In the genomic region with DNA sequence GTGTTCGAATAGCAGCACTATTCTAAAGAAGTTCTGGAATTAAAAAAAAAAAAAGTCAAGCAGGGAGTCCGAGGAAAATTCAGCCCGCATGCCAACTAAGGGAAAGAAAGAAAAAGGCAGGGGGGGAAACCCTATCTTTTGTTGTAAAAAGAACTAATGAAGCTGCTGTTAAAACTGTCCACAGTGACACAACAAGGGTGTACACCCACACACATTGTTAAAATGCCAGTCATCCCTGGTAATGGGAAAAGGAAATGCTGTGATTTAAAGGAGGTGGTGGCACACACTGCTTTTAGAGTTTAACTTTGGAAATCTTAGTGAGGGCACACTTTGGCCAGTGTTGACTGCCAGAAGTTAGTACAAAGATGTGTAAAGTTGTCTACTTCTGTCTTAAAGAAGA, we compare ENCODE assay signal across 17 cellular contexts.
A peak's percentile ranks its signal among the peaks of the same experiment; 100 is the strongest.
DNase-seq lines count a peak whose midpoint lies in the region; ATAC-seq and TF ChIP-seq lines count a peak whose summit lies in the region.
"Had no signal": no experiment of that assay in that cellular context is flagged by ENCODE, and none has a peak within 500 bp of the region (broad histone marks: within the 10 kb centered on the region; RNA-seq: fewer than 3 reads in every experiment).

No MANE protein-coding gene starts in this region.

- H3K36me3 ChIP-seq in breast epithelium (no peaks in the 10 kb centered on the region), kidney epithelial cell (ENCODE audit: control insufficient read depth, insufficient read depth, low read length) (no peaks in the 10 kb centered on the region)
- H3K36me3 ChIP-seq: esophagus squamous epithelium had no signal

- H3K36me3 Mint-ChIP-seq in MCF 10A (ENCODE audit: insufficient read depth, unreplicated experiment) (no peaks in the 10 kb centered on the region), brain (no peaks in the 10 kb centered on the region), T-helper 17 cell (ENCODE audit: low read depth) (no peaks in the 10 kb centered on the region)

- ATAC-seq in GM18498 (IDR thresholded peaks at IDR 0.05; ENCODE audit: unreplicated experiment) (no peak), HG03139 (IDR thresholded peaks at IDR 0.05; ENCODE audit: unreplicated experiment) (no peak), T-helper 17 cell (no peak)
- ATAC-seq: left lobe of liver had no signal

- H3K9me3 Mint-ChIP-seq in MCF 10A (ENCODE audit: unreplicated experiment) (no peaks in the 10 kb centered on the region), brain (no peaks in the 10 kb centered on the region)

- no TSS peak for BruUV-seq in MCF 10A (replicated peaks; lab: Mats Ljungman, UMichigan)

- intact Hi-C loops in MCF 10A (cut with micrococcal nuclease) (no loop called here), breast epithelium (cut with DNase I; ENCODE audit: low total_unique reads) (no loop called here)

- no peak overlapping the region for H3K4me3 ChIP-seq in breast epithelium
- H3K4me3 ChIP-seq in kidney epithelial cell (ENCODE audit: low read depth, low read length) = no peak overlapping the region
- H3K4me3 ChIP-seq: esophagus squamous epithelium had no signal

- H3K4me3 Mint-ChIP-seq in MCF 10A (ENCODE audit: unreplicated experiment) (no peak overlapping the region), brain (peak overlapping the region; percentile 44 to 66 (median 60)), T-helper 17 cell (no peak overlapping the region)

- no peaks in the 10 kb centered on the region for H3K4me1 Mint-ChIP-seq in MCF 10A (ENCODE audit: insufficient read depth, unreplicated experiment)
- H3K4me1 Mint-ChIP-seq in brain = peaks cover 54% of the 10 kb centered on the region
- H3K4me1 Mint-ChIP-seq in T-helper 17 cell = no peaks in the 10 kb centered on the region

- TF ChIP-seq CTCF in MCF 10A (IDR thresholded peaks at IDR 0.05; ENCODE audit: unreplicated experiment) (no peak), breast epithelium (IDR thresholded peaks at IDR 0.05) (no peak), brain (conservative IDR thresholded peaks at IDR 0.05) (no peak), kidney epithelial cell (IDR thresholded peaks at IDR 0.05; ENCODE audit: insufficient read depth, low read length, poor library complexity, severe bottlenecking) (no peak)

- H3K27ac ChIP-seq in breast epithelium = no peak overlapping the region
- H3K27ac ChIP-seq: 22Rv1, esophagus squamous epithelium, HL-60 had no signal

- H3K9me3 ChIP-seq in breast epithelium (no peaks in the 10 kb centered on the region), T-helper 17 cell (ENCODE audit: control insufficient read depth, low read length, poor library complexity, severe bottlenecking) (no peaks in the 10 kb centered on the region)
- H3K9me3 ChIP-seq: esophagus squamous epithelium had no signal

- no peaks in the 10 kb centered on the region for H3K4me1 ChIP-seq in breast epithelium
- H3K4me1 ChIP-seq: esophagus squamous epithelium had no signal

- POLR2A ChIA-PET in MCF 10A (lab: Yijun Ruan, JAX) = interaction anchor here (0.7 kb wide), 1 partner anchor 227 kb away, joined by 3 read pairs; no protein-coding TSS in a partner anchor

- H3K27ac Mint-ChIP-seq in MCF 10A (ENCODE audit: low read depth, unreplicated experiment) (no peak overlapping the region), brain (peak overlapping the region in 3 of 5 experiments; percentile 58 to 81 (median 68)), T-helper 17 cell (no peak overlapping the region)

- H3K27me3 Mint-ChIP-seq in MCF 10A (ENCODE audit: insufficient read depth, unreplicated experiment) (peaks cover 38% of the 10 kb centered on the region), brain (no peaks in the 10 kb centered on the region), T-helper 17 cell (no peaks in the 10 kb centered on the region)

- H3K27me3 ChIP-seq in breast epithelium (no peaks in the 10 kb centered on the region), kidney epithelial cell (ENCODE audit: control insufficient read depth, insufficient read depth, low read length) (no peaks in the 10 kb centered on the region)
- H3K27me3 ChIP-seq: esophagus squamous epithelium had no signal

- no peak for TF ChIP-seq POLR2A in breast epithelium (IDR thresholded peaks at IDR 0.05)

- peak; percentile 17 for DNase-seq in MCF 10A (ENCODE audit: unreplicated experiment)
- DNase-seq in breast epithelium (ENCODE audit: low spot score in 2 of 2) = no peak
- peak; percentile 63 for DNase-seq in kidney epithelial cell (ENCODE audit: low read depth)
- no peak for DNase-seq in T-helper 17 cell
- no peak for DNase-seq in cerebellar cortex (ENCODE audit: low spot score)
- DNase-seq: activated CD4-positive, CD25-positive, alpha-beta regulatory T cell; activated T-cell treated with anti-CD3 and anti-CD28 coated beads, Interleukin-2, amount 50 U/mL, for 1 hour; aorta; esophagus squamous epithelium; posterior cingulate gyrus; Right ventricle myocardium superior had no signal

- CTCF ChIA-PET in MCF 10A (lab: Yijun Ruan, JAX) = no interaction called here

Comparison
In these comparisons a context has a peak if more than half of its experiments do, and no peak if none do; other contexts are left out.
1. DNase-seq: peak in MCF 10A (single experiment) and kidney epithelial cell (single experiment); none in breast epithelium (0 of 2), T-helper 17 cell (0 of 3) and cerebellar cortex (single experiment).
2. H3K27ac Mint-ChIP-seq: peak in brain (3 of 5); none in MCF 10A (single experiment) and T-helper 17 cell (single experiment).
3. H3K4me3 Mint-ChIP-seq: peak in brain (5 of 5); none in MCF 10A (single experiment) and T-helper 17 cell (single experiment).